In genomic region chr5:39422036-39422606, GRCh38 we compare ENCODE assay signal across 13 cellular contexts. TPM values are rescaled to one million over a fixed set of nuclear protein-coding genes. Genes with fewer than 3 reads are reported as not detected.
DNase-seq lines count a peak whose midpoint lies in the region; ATAC-seq and TF ChIP-seq lines count a peak whose summit lies in the region.
"Had no signal": no experiment of that assay in that cellular context is flagged by ENCODE, and none has a peak within 500 bp of the region (broad histone marks: within the 10 kb centered on the region; RNA-seq: fewer than 3 reads in every experiment).

No MANE protein-coding gene starts in this region.

- CTCF ChIA-PET in AG04449 (lab: Yijun Ruan, JAX) (interaction anchor here (1.6 to 7.4 kb wide), 5 partner anchors 26 to 150 kb away, joined by 4 to 111 read pairs (median 5); no protein-coding TSS in a partner anchor), T-cell (lab: Charles Lee) (no interaction called here)

- no peak overlapping the region for H3K4me2 ChIP-seq in parathyroid adenoma (ENCODE audit: low read length)

- H3K4me3 ChIP-seq in AG04449 (ENCODE audit: low read depth, low read length) (peak overlapping the region; percentile 83), Peyer's patch (peak overlapping the region in 2 of 4 donors; percentile 57 to 60), fibroblast of mammary gland (ENCODE audit: control insufficient read depth, low read depth, low read length) (peak overlapping the region; percentile 95), parathyroid adenoma (ENCODE audit: low read depth, low read length) (no peak overlapping the region)
- H3K4me3 ChIP-seq: cardiac muscle cell had no signal

- H3K4me1 Mint-ChIP-seq in T-cell, result peaks cover 7 to 10% (median 8%) of the 10 kb centered on the region in 3 donors

- H3K9ac ChIP-seq in parathyroid adenoma, result no peak overlapping the region

- H3K36me3 ChIP-seq in Peyer's patch (no peaks in the 10 kb centered on the region), parathyroid adenoma (ENCODE audit: control insufficient read depth, insufficient read depth, low read length) (no peaks in the 10 kb centered on the region)
- H3K36me3 ChIP-seq: cardiac muscle cell had no signal

- peak overlapping the region; percentile 1 for H2AFZ ChIP-seq in parathyroid adenoma

- TF ChIP-seq CTCF in AG04449 (IDR thresholded peaks at IDR 0.05; ENCODE audit: insufficient read depth, low read length, missing control alignments), result no peak
- no peak for TF ChIP-seq CTCF in Peyer's patch (IDR thresholded peaks at IDR 0.05)
- TF ChIP-seq CTCF in fibroblast of mammary gland (conservative IDR thresholded peaks at IDR 0.05; ENCODE audit: control insufficient read depth, insufficient read depth, low read depth, low read length), result no peak
- TF ChIP-seq CTCF in parathyroid adenoma (IDR thresholded peaks at IDR 0.05), result no peak

- DNase-seq in AG04449 (ENCODE audit: low read depth, low spot score), result no peak
- DNase-seq in Peyer's patch, result no peak
- DNase-seq in fibroblast of mammary gland (ENCODE audit: low read depth), result peak; percentile 32
- no peak for DNase-seq in posterior vena cava (ENCODE audit: low spot score)
- DNase-seq in T-cell, result no peak
- no peak for DNase-seq in effector CD8-positive, alpha-beta T cell (lab: John Stamatoyannopoulos, UW)
- DNase-seq: CD4-positive, alpha-beta T cell; NCI-H1417 treated with DMSO at 0.1 percent for 48 hours had no signal

- H3K27me3 Mint-ChIP-seq in T-cell, result peaks cover 23 to 34% of the 10 kb centered on the region in 2 donors

- H3K36me3 Mint-ChIP-seq in T-cell, result no peaks in the 10 kb centered on the region

- H3K27me3 ChIP-seq in Peyer's patch (no peaks in the 10 kb centered on the region), parathyroid adenoma (ENCODE audit: control insufficient read depth, insufficient read depth, low read length) (no peaks in the 10 kb centered on the region)
- H3K27me3 ChIP-seq: cardiac muscle cell had no signal

- POLR2A ChIA-PET in AG04449 (lab: Yijun Ruan, JAX), result interaction anchor here (2.4 to 3.9 kb wide), 4 partner anchors 12 to 121 kb away, joined by 9 to 36 read pairs (median 28); no protein-coding TSS in a partner anchor
- POLR2A ChIA-PET in T-cell (lab: Charles Lee), result no interaction called here

- TF ChIP-seq POLR2A in Peyer's patch (IDR thresholded peaks at IDR 0.05), result no peak

- H3K9me3 ChIP-seq in Peyer's patch (no peaks in the 10 kb centered on the region), parathyroid adenoma (ENCODE audit: control insufficient read depth, low read length) (no peaks in the 10 kb centered on the region)

- ATAC-seq in T-cell (replicated peaks in 1 of 4) (no peak), HG03442 (IDR thresholded peaks at IDR 0.05; ENCODE audit: unreplicated experiment) (no peak)

- no peak overlapping the region for H3K27ac Mint-ChIP-seq in T-cell
- H3K27ac Mint-ChIP-seq: CD4-positive, alpha-beta T cell; T-helper 2 cell treated with Interferon-gamma antibody and Interleukin-4, amounts not matched to agents 5 μg/mL and 100 μg/mL, for 36 hours had no signal

- H3K79me2 ChIP-seq in parathyroid adenoma, result no peaks in the 10 kb centered on the region

- H3K27ac ChIP-seq in Peyer's patch, result peak overlapping the region; percentile 22 to 81 (median 71)
- peak overlapping the region; percentile 4 for H3K27ac ChIP-seq in parathyroid adenoma
- H3K27ac ChIP-seq: cardiac muscle cell had no signal

- H3K9me3 Mint-ChIP-seq in T-cell, result no peaks in the 10 kb centered on the region
- H3K9me3 Mint-ChIP-seq: CD4-positive, alpha-beta T cell; T-helper 2 cell treated with Interferon-gamma antibody and Interleukin-4, amounts not matched to agents 5 μg/mL and 100 μg/mL, for 36 hours had no signal

- H3K4me1 ChIP-seq in Peyer's patch (peaks cover 0 to 6% (median 2%) of the 10 kb centered on the region in 4 donors), parathyroid adenoma (peaks cover 4% of the 10 kb centered on the region)

- no peak overlapping the region for H3K4me3 Mint-ChIP-seq in T-cell
- H3K4me3 Mint-ChIP-seq: CD4-positive, alpha-beta T cell; T-helper 2 cell treated with Interferon-gamma antibody and Interleukin-4, amounts not matched to agents 5 μg/mL and 100 μg/mL, for 36 hours had no signal

- intact Hi-C loops in posterior vena cava (cut with DNase I), result no loop called here

RNA-seq across cellular contexts. Expression of gene DAB2, which starts 2.7 kb away (rescaled TPM):
- total RNA-seq in Peyer's patch (10 to 100 TPM; 39.6 to 71.3 (median 62.1) TPM), posterior vena cava (100 to 1,000 TPM in 1 of 2 donors, 10 to 100 TPM in 1; 96.8 to 133 TPM), T-cell (1 to 10 TPM in 1 of 5 donors, under 1 TPM in 4; 0.47 to 1.1 (median 0.78) TPM)

RNA-seq across cellular contexts. Expression of gene C9, which starts 57.8 kb away (rescaled TPM):
- total RNA-seq in Peyer's patch (not detected), posterior vena cava (under 1 TPM in 1 of 2 donors, not detected in 1; 0.19 TPM), T-cell (under 1 TPM in 3 of 5 donors, not detected in 2; 0.41 to 0.59 (median 0.44) TPM)
- total RNA-seq: cardiac muscle cell; CD4-positive, alpha-beta T cell; urinary bladder had no signal

Comparison
In these comparisons a context has a peak if more than half of its experiments do, and no peak if none do; other contexts are left out.
1. RNA of gene DAB2, which starts 2.7 kb away (total RNA-seq): 96.8 to 133 TPM in posterior vena cava and 39.6 to 71.3 TPM in Peyer's patch; 0.47 to 1.1 TPM in T-cell; every median in the first group is over 10 times any median in the second.